8 cellular contexts compared by ENCODE assay signal in the genomic region with DNA sequence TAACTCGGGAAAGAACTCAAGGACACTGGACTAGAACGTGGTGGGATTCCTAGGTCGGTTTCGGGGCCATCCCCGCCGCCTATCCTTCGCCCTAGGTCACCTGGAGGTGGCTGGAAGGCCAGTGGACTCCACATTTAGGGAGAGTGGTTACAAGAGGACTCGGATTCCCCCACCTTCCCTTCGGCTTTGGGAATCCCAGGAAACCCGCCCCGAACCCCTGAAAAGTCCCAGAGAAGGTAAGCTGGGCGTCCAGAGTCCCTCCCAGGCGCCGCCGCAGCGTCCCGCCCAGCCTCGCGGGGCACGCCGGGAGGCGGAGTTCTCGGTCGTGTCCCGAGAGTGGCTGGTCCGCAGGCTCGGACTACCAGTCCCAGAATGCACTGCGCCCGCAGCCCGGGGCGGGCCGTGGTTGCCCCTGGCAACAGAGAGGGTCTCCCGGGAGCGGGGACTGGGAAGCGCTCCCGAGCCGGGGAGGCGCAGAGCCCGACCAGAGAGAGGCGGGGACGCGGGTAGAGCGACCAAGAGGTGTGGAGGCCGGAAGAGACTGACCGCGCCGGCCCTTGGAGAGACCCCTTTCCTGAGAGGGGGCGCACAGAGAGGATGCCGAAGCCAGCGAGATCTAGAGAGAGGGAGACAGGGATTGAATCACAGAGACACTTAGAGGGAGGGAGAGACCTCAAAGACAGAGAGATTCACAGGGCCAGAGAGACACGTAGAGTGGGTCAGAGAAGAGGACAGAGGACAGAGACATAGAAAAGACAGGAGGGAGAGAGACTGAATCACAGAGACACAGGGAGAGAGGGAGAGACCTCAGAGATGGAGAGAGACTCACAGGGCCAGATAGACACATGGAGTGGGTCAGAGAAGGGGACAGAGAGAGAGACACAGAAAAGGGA. TPM values are rescaled to one million over a fixed set of nuclear protein-coding genes. Genes with fewer than 3 reads are reported as not detected.
DNase-seq lines count a peak whose midpoint lies in the region; ATAC-seq and TF ChIP-seq lines count a peak whose summit lies in the region.

No MANE protein-coding gene starts in this region.

- H3K36me3 ChIP-seq in CD4-positive, alpha-beta memory T cell (ENCODE audit: insufficient read depth, low read length): peaks cover 2% of the 10 kb centered on the region
- H3K36me3 ChIP-seq in adrenal gland (replicated peaks in 1 of 2) (peaks cover 0 to 1% of the 10 kb centered on the region in 2 donors), heart left ventricle (peaks cover 0 to 24% (median 14%) of the 10 kb centered on the region in 9 donors), parathyroid adenoma (ENCODE audit: control insufficient read depth, insufficient read depth, low read length) (no peaks in the 10 kb centered on the region), thymus (ENCODE audit: control insufficient read depth, insufficient read depth) (peaks cover 11% of the 10 kb centered on the region)

- peak overlapping the region; percentile 100 for H3K4me2 ChIP-seq in parathyroid adenoma (ENCODE audit: low read length)

- peaks cover 40% of the 10 kb centered on the region for H3K27me3 ChIP-seq in CD4-positive, alpha-beta memory T cell (ENCODE audit: insufficient read depth, low read length)
- H3K27me3 ChIP-seq in adrenal gland: peaks cover 22% of the 10 kb centered on the region
- peaks cover 22 to 43% (median 34%) of the 10 kb centered on the region in 9 donors for H3K27me3 ChIP-seq in heart left ventricle
- H3K27me3 ChIP-seq in parathyroid adenoma (ENCODE audit: control insufficient read depth, insufficient read depth, low read length): no peaks in the 10 kb centered on the region
- peaks cover 21% of the 10 kb centered on the region for H3K27me3 ChIP-seq in thymus (ENCODE audit: control insufficient read depth, insufficient read depth)

- peaks cover 15 to 19% of the 10 kb centered on the region in 2 donors for H3K36me3 Mint-ChIP-seq in CD4-positive, alpha-beta memory T cell

- POLR2A ChIA-PET in CD4-positive, alpha-beta memory T cell (lab: Charles Lee; ENCODE audit: partially characterized antibody): interaction anchor here (0.8 to 5.5 kb wide), 2 partner anchors 12 to 25 kb away, joined by 3 to 95 read pairs; partner anchors contain the start of gene MYADM

- H3K4me1 ChIP-seq in CD4-positive, alpha-beta memory T cell (ENCODE audit: insufficient read depth, low read length): peaks cover 76% of the 10 kb centered on the region
- H3K4me1 ChIP-seq in adrenal gland (replicated peaks in 1 of 2): peaks cover 0 to 17% of the 10 kb centered on the region in 2 donors
- H3K4me1 ChIP-seq in heart left ventricle: peaks cover 0 to 56% (median 20%) of the 10 kb centered on the region in 12 donors
- H3K4me1 ChIP-seq in parathyroid adenoma: peaks cover 13% of the 10 kb centered on the region
- H3K4me1 ChIP-seq in thymus (ENCODE audit: control insufficient read depth, insufficient read depth, low read length): peaks cover 50% of the 10 kb centered on the region

- peaks cover 27 to 62% (median 37%) of the 10 kb centered on the region in 4 donors for H3K4me1 Mint-ChIP-seq in CD4-positive, alpha-beta memory T cell

- H3K4me3 ChIP-seq in CD4-positive, alpha-beta memory T cell (ENCODE audit: low read length in 2 of 2): peak overlapping the region; percentile 19 to 53
- H3K4me3 ChIP-seq in adrenal gland: peak overlapping the region in 2 of 4 donors; percentile 53 to 61
- peak overlapping the region; percentile 34 to 83 (median 58) for H3K4me3 ChIP-seq in heart left ventricle
- H3K4me3 ChIP-seq in parathyroid adenoma (ENCODE audit: low read depth, low read length): peak overlapping the region; percentile 95
- H3K4me3 ChIP-seq in thymus (ENCODE audit: low read length): peak overlapping the region; percentile 62

- TF ChIP-seq CTCF in adrenal gland (IDR thresholded peaks at IDR 0.05) (no peak), heart left ventricle (IDR thresholded peaks at IDR 0.05) (no peak), parathyroid adenoma (IDR thresholded peaks at IDR 0.05) (no peak)

- no peak overlapping the region for H3K27ac ChIP-seq in CD4-positive, alpha-beta memory T cell (ENCODE audit: low read depth, low read length)
- H3K27ac ChIP-seq in adrenal gland (no peak overlapping the region), heart left ventricle (peak overlapping the region in 5 of 12 donors; percentile 18 to 54 (median 35)), parathyroid adenoma (peak overlapping the region; percentile 66), thymus (ENCODE audit: low read depth) (no peak overlapping the region)

- peak; percentile 89 for ATAC-seq in GM21381 (IDR thresholded peaks at IDR 0.05; ENCODE audit: unreplicated experiment)
- ATAC-seq in heart left ventricle: peak; percentile 98 to 100 (median 100)

- TF ChIP-seq POLR2A in adrenal gland (IDR thresholded peaks at IDR 0.05) (no peak), heart left ventricle (IDR thresholded peaks at IDR 0.05) (peak in 1 of 2 donors; percentile 44)

- 0 to 2% (median 1%) methylated on average over 16 to 51 of the region's 51 CpGs for WGBS in adrenal gland, 4 donors
- WGBS in heart left ventricle, 4 donors: 1 to 2% (median 1%) methylated on average over 39 to 51 of the region's 51 CpGs
- WGBS in thymus: 1% methylated on average over 51 of the region's 51 CpGs

- no peaks in the 10 kb centered on the region for H3K79me2 ChIP-seq in parathyroid adenoma

- peak overlapping the region; percentile 88 for H2AFZ ChIP-seq in parathyroid adenoma

- H3K27me3 Mint-ChIP-seq in CD4-positive, alpha-beta memory T cell: peaks cover 14 to 17% of the 10 kb centered on the region in 2 donors

- CTCF ChIA-PET in CD4-positive, alpha-beta memory T cell (lab: Charles Lee; ENCODE audit: partially characterized antibody): interaction anchor here (1.2 kb wide), 1 partner anchor 12 kb away, joined by 3 read pairs; the partner anchor contains the start of gene MYADM

- DNase-seq in CD4-positive, alpha-beta memory T cell: peak; percentile 72 to 74 (median 73)
- DNase-seq in HuH-7.5 (ENCODE audit: low spot score) (peak; percentile 94), SW 1271 (lab: John Stamatoyannopoulos, UW) (peak; percentile 69 to 80), adrenal gland (peak; percentile 73 to 92 (median 80)), heart left ventricle (peak; percentile 94 to 98 (median 95))

- peak overlapping the region in 2 of 8 donors; percentile 73 to 79 for H3K4me3 Mint-ChIP-seq in CD4-positive, alpha-beta memory T cell

- peak overlapping the region in 5 of 7 donors; percentile 10 to 80 (median 65) for H3K27ac Mint-ChIP-seq in CD4-positive, alpha-beta memory T cell

- no peaks in the 10 kb centered on the region for H3K9me3 ChIP-seq in CD4-positive, alpha-beta memory T cell (ENCODE audit: control insufficient read depth in 1 of 2, low read length in 2 of 2)
- H3K9me3 ChIP-seq in adrenal gland (replicated peaks in 1 of 3) (no peaks in the 10 kb centered on the region), heart left ventricle (no peaks in the 10 kb centered on the region), parathyroid adenoma (ENCODE audit: control insufficient read depth, low read length) (no peaks in the 10 kb centered on the region), thymus (ENCODE audit: control insufficient read depth) (no peaks in the 10 kb centered on the region)

- peaks cover 0 to 2% (median under 1%) of the 10 kb centered on the region in 8 donors for H3K9me3 Mint-ChIP-seq in CD4-positive, alpha-beta memory T cell

- intact Hi-C loops in CD4-positive, alpha-beta memory T cell (cut with micrococcal nuclease): loop anchor here (1.0 to 5.0 kb wide), 2 partner anchors 12 to 682 kb away; partner anchors contain the start of gene MYADM
- intact Hi-C loops in adrenal gland (cut with DNase I): no loop called here
- intact Hi-C loops in heart left ventricle (cut with DNase I): loop anchor here in 4 of 10 donors (5.0 to 10.0 kb wide), 2 partner anchors 37 to 225 kb away; partner anchors contain the start of genes NDUFA3 (in 1 of the 4) and OSCAR (in 1 of the 4)

- H3K9ac ChIP-seq in parathyroid adenoma: no peak overlapping the region

RNA-seq across cellular contexts. Expression of gene PRKCG, which starts 2.6 kb away (rescaled TPM):
- total RNA-seq in CD4-positive, alpha-beta memory T cell: not detected
- polyA plus RNA-seq in CD4-positive, alpha-beta memory T cell: under 1 TPM in 1 of 2 donors, not detected in 1; 0.06 TPM
- total RNA-seq in adrenal gland (not detected), heart left ventricle (under 1 TPM in 1 of 9 donors, not detected in 8; 0.09 TPM)
- polyA plus RNA-seq in adrenal gland (not detected), heart left ventricle (not detected), thymus (4.5 TPM)

RNA-seq across cellular contexts. Expression of gene MYADM, which starts 11.7 kb away (rescaled TPM):
- 10 to 100 TPM; 42.1 to 45.8 TPM for total RNA-seq in CD4-positive, alpha-beta memory T cell
- 10 to 100 TPM; 38.5 to 67.9 TPM for polyA plus RNA-seq in CD4-positive, alpha-beta memory T cell
- total RNA-seq in adrenal gland (10 to 100 TPM; 20.2 to 74.0 (median 46.2) TPM), heart left ventricle (100 to 1,000 TPM in 8 of 9 donors, 10 to 100 TPM in 1; 99.0 to 201 (median 166) TPM)
- polyA plus RNA-seq in adrenal gland (10 to 100 TPM; 19.7 to 23.4 (median 22.7) TPM), heart left ventricle (100 to 1,000 TPM in 1 of 2 donors, 10 to 100 TPM in 1; 75.9 to 158 TPM), thymus (34.4 TPM)

RNA-seq across cellular contexts. Expression of gene CACNG7, which starts 29.7 kb away (rescaled TPM):
- not detected for total RNA-seq in CD4-positive, alpha-beta memory T cell
- polyA plus RNA-seq in CD4-positive, alpha-beta memory T cell: not detected
- total RNA-seq in adrenal gland: under 1 TPM in 1 of 8 donors, not detected in 7; 0.14 TPM
- polyA plus RNA-seq in adrenal gland: 1 to 10 TPM in 1 of 3 donors, under 1 TPM in 2; 0.09 to 1.4 (median 0.13) TPM
- total RNA-seq in heart left ventricle: not detected
- polyA plus RNA-seq in heart left ventricle: not detected
- polyA plus RNA-seq in thymus: 0.05 TPM

RNA-seq across cellular contexts. Expression of gene NLRP12, which starts 55.3 kb away (rescaled TPM):
- not detected for total RNA-seq in CD4-positive, alpha-beta memory T cell
- not detected for polyA plus RNA-seq in CD4-positive, alpha-beta memory T cell
- total RNA-seq in adrenal gland: under 1 TPM in 6 of 8 donors, not detected in 2; 0.11 to 0.78 (median 0.31) TPM
- under 1 TPM in 2 of 3 donors, not detected in 1; 0.10 to 0.40 TPM for polyA plus RNA-seq in adrenal gland
- total RNA-seq in heart left ventricle: 1 to 10 TPM in 1 of 9 donors, under 1 TPM in 8; 0.07 to 1.5 (median 0.36) TPM
- polyA plus RNA-seq in heart left ventricle: under 1 TPM; 0.08 to 0.36 TPM
- polyA plus RNA-seq in thymus: 0.21 TPM
